In the genomic region with DNA sequence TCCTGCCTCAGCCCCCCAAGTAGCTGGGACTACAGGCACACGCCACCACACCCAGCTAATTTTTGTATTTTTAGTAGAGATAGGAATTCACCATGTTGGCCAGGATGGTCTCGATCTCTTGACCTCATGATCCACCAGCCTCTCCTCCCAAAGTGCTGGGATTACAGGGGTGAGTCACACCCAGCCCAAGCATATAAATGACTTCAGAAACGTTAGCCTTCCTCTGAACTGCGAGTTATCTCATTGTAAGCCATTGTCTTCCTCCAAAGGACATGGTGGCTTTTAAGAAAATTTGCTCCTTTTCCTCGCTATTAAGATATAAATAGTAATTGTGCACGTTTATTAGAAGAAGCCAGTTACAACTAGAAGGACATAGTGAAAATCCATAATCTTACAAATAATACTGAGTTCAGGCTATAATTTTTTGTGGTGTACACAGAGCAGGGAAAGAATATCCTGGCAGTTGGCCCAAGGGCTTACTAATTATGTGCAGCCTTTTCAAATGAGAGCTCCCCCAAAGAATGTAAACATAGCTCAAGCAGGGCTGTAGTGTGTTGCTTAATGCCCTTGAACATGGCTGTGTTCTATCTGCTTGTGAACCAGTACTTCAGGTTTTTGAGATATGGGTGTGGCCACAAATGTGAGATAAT, we compare ENCODE assay signal across 8 cellular contexts.
DNase-seq lines count a peak whose midpoint lies in the region; ATAC-seq, FAIRE-seq and TF ChIP-seq lines count a peak whose summit lies in the region.

No MANE protein-coding gene starts in this region.

- no peak overlapping the region for H3K9ac ChIP-seq in keratinocyte (ENCODE audit: control insufficient read depth, extremely low read depth, insufficient read depth, low read length)

- no peak overlapping the region for H3K4me3 ChIP-seq in AG09309 (ENCODE audit: control insufficient read depth, low read depth, low read length)
- H3K4me3 ChIP-seq in SJSA1: no peak overlapping the region
- no peak overlapping the region for H3K4me3 ChIP-seq in keratinocyte (ENCODE audit: control insufficient read depth in 2 of 3, extremely low read depth in 1 of 3, insufficient read depth in 2 of 3, low read depth in 1 of 3, low read length in 3 of 3)

- peak overlapping the region; percentile 69 for H3K27ac ChIP-seq in SJSA1
- peak overlapping the region; percentile 42 for H3K27ac ChIP-seq in keratinocyte (ENCODE audit: control insufficient read depth, insufficient read depth, low read length)

- TF ChIP-seq CTCF in AG09309 (IDR thresholded peaks at IDR 0.05; ENCODE audit: control insufficient read depth, insufficient read depth, low read depth, low read length, missing control alignments) (no peak), keratinocyte (optimal IDR thresholded peaks at IDR 0.05 in 1 of 3, IDR thresholded peaks at IDR 0.05 in 1 of 3, conservative IDR thresholded peaks at IDR 0.05 in 1 of 3; ENCODE audit: extremely low read depth in 1 of 3, insufficient read depth in 2 of 3, low read length in 3 of 3) (no peak)

- H4K20me1 ChIP-seq in keratinocyte (ENCODE audit: control insufficient read depth, extremely low read depth, insufficient read depth, low read length): no peaks in the 10 kb centered on the region

- peak; percentile 78 for FAIRE-seq in keratinocyte (lab: Jason Lieb, UNC)

- H3K4me1 ChIP-seq in SJSA1 (replicated peaks) (peaks cover 13% of the 10 kb centered on the region), keratinocyte (ENCODE audit: control insufficient read depth, extremely low read depth, insufficient read depth, low read length) (peaks cover 14% of the 10 kb centered on the region)

- peak overlapping the region; percentile 25 for H3K4me2 ChIP-seq in keratinocyte (ENCODE audit: control insufficient read depth, extremely low read depth, insufficient read depth, low read depth, low read length)

- H3K36me3 ChIP-seq in SJSA1 (no peaks in the 10 kb centered on the region), keratinocyte (ENCODE audit: control insufficient read depth in 2 of 2, extremely low read depth in 1 of 2, insufficient read depth in 2 of 2, low read length in 2 of 2) (peaks cover 0 to 3% of the 10 kb centered on the region in 2 experiments)

- peaks cover 2% of the 10 kb centered on the region for H3K9me1 ChIP-seq in keratinocyte (ENCODE audit: control insufficient read depth, extremely low read depth, insufficient read depth, low read length)

- dilution Hi-C loops in keratinocyte (cut with MboI; ENCODE audit: extremely low pct_ligation_motif_present, low sequenced_read_pairs): no loop called here

- H3K27me3 ChIP-seq in SJSA1 (replicated peaks) (no peaks in the 10 kb centered on the region), keratinocyte (ENCODE audit: control insufficient read depth, extremely low read depth, insufficient read depth, low read length) (no peaks in the 10 kb centered on the region)

- no peak for ATAC-seq in HG02981 (IDR thresholded peaks at IDR 0.05; ENCODE audit: unreplicated experiment)

- DNase-seq in AG09309 (ENCODE audit: low read depth): peak; percentile 75
- peak; percentile 81 for DNase-seq in M059J (ENCODE audit: low read depth)
- peak; percentile 73 to 88 for DNase-seq in SJSA1 (ENCODE audit: low read depth in 1 of 2, low spot score in 2 of 2)
- peak; percentile 71 for DNase-seq in keratinocyte (ENCODE audit: low read depth, low spot score)
- DNase-seq in activated CD8-positive, alpha-beta memory T cell treated with anti-CD3 and anti-CD28 coated beads, Interleukin-2, amount 50 U/mL, for 4 hours: no peak
- no peak for DNase-seq in activated T-cell treated with anti-CD3 and anti-CD28 coated beads, Interleukin-2, amount 50 U/mL, for 1 hour
- no peak for DNase-seq in activated CD4-positive, alpha-beta T cell treated with anti-CD3 and anti-CD28 coated beads, Interleukin-2, amount 50 U/mL, for 1 hour

- H2AFZ ChIP-seq in keratinocyte (ENCODE audit: control insufficient read depth, low read length): no peak overlapping the region

- H3K9me3 ChIP-seq in SJSA1 (replicated peaks): no peaks in the 10 kb centered on the region
- no peaks in the 10 kb centered on the region for H3K9me3 ChIP-seq in keratinocyte (ENCODE audit: control insufficient read depth, low read depth, low read length)

- H3K79me2 ChIP-seq in keratinocyte (ENCODE audit: control insufficient read depth, insufficient read depth, low read length): no peaks in the 10 kb centered on the region

Comparison
In these comparisons a context has a peak if more than half of its experiments do, and no peak if none do; other contexts are left out.
1. DNase-seq: peak in AG09309 (single experiment), M059J (single experiment), SJSA1 (2 of 2) and keratinocyte (single experiment); none in activated CD8-positive, alpha-beta memory T cell treated with anti-CD3 and anti-CD28 coated beads, Interleukin-2, amount 50 U/mL, for 4 hours (single experiment), activated T-cell treated with anti-CD3 and anti-CD28 coated beads, Interleukin-2, amount 50 U/mL, for 1 hour (single experiment) and activated CD4-positive, alpha-beta T cell treated with anti-CD3 and anti-CD28 coated beads, Interleukin-2, amount 50 U/mL, for 1 hour (single experiment).